9 cellular contexts compared by ENCODE assay signal in the genomic region with DNA sequence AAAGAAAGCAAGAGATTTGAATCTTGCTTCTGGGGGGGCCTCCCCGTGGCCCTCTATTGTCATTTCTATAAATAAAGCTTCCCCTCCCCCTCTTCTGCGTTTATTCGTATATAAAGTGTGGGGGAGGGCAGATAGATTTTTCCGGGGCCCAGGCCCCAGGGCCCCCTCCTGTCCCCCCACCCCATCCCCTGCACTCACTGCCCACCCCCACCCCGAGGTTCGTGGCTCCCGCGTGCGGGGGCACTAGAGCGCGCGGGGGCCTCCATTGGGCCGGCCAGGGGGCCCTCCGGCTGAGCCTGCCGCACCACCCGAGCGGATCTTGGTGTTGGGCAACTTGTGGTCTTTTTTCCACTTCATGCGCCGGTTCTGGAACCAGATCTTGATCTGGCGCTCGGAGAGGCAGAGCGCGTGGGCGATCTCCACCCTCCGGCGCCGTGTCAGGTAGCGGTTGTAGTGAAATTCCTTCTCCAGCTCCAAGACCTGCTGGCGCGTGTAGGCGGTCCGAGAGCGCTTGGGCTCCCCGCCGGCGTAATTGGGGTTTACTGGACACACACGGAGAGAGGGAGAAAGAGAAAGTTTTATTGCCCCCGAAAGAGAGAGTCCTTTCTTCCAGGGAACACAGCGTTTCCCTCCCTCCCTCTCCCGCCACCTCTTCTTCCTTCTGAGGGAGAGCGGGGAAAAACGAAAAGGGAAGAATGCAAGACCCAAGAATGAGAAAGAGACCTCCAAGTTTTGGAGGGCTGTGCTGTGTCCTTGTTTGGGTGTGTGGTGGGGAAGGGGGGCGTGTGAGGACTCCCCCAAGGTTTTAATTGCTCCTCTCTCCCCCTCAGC. TPM values are rescaled to one million over a fixed set of nuclear protein-coding genes. Genes with fewer than 3 reads are reported as not detected.
DNase-seq lines count a peak whose midpoint lies in the region; ATAC-seq, FAIRE-seq and TF ChIP-seq lines count a peak whose summit lies in the region.
"Had no signal": no experiment of that assay in that cellular context is flagged by ENCODE, and none has a peak within 500 bp of the region (broad histone marks: within the 10 kb centered on the region; RNA-seq: fewer than 3 reads in every experiment).

No MANE protein-coding gene starts in this region.

- TF ChIP-seq POLR2A in heart left ventricle (IDR thresholded peaks at IDR 0.05), result no peak

- H3K4me1 ChIP-seq in heart left ventricle (peaks cover 0 to 28% (median under 1%) of the 10 kb centered on the region in 12 donors), lung (ENCODE audit: control insufficient read depth in 2 of 2, insufficient read depth in 2 of 2, low read length in 2 of 2) (no peaks in the 10 kb centered on the region)

- no peaks in the 10 kb centered on the region for H3K36me3 ChIP-seq in heart left ventricle
- H3K36me3 ChIP-seq in lung (ENCODE audit: control insufficient read depth in 2 of 2, insufficient read depth in 2 of 2, low read length in 2 of 2), result no peaks in the 10 kb centered on the region

- H3K27ac ChIP-seq in heart left ventricle (peak overlapping the region in 5 of 12 donors; percentile 20 to 97 (median 53)), lung (ENCODE audit: low read depth in 1 of 2, low read length in 1 of 2) (peak overlapping the region in 1 of 2 donors; percentile 71)

- DNase-seq in heart left ventricle (no peak), Right ventricle myocardium inferior (ENCODE audit: missing footprints) (no peak), amniotic epithelial cell (ENCODE audit: low read depth) (peak; percentile 96), lung (ENCODE audit: low spot score) (no peak), urothelium cell line (ENCODE audit: low spot score) (peak; percentile 52), DMS53 treated with DMSO at 0.1 percent for 48 hours (lab: John Stamatoyannopoulos, UW; ENCODE audit: unreplicated experiment) (no peak), NCI-H446 (lab: John Stamatoyannopoulos, UW) (no peak)
- DNase-seq: DND-41 had no signal

- ATAC-seq in heart left ventricle (no peak), Right ventricle myocardium inferior (no peak), lung (ENCODE audit: insufficient read depth, low FRiP score) (no peak), HG03095 (IDR thresholded peaks at IDR 0.05; ENCODE audit: unreplicated experiment) (no peak)

- 10 to 40% (median 21%) methylated on average over 28 to 42 of the region's 43 CpGs for WGBS in heart left ventricle, 4 donors
- 7 to 11% methylated on average over 41 to 43 of the region's 43 CpGs for WGBS in lung, 2 donors

- TF ChIP-seq CTCF in heart left ventricle (IDR thresholded peaks at IDR 0.05) (no peak), lung (IDR thresholded peaks at IDR 0.05; ENCODE audit: control extremely low read depth, extremely low read depth) (no peak)

- H3K27me3 ChIP-seq in heart left ventricle (peaks cover 52 to 100% (median 94%) of the 10 kb centered on the region in 9 donors), lung (ENCODE audit: control insufficient read depth, insufficient read depth) (peaks cover 4% of the 10 kb centered on the region)

- H3K9me3 ChIP-seq in heart left ventricle (no peaks in the 10 kb centered on the region), lung (ENCODE audit: control insufficient read depth in 2 of 2, insufficient read depth in 1 of 2, low read length in 1 of 2) (no peaks in the 10 kb centered on the region)

- no peak for FAIRE-seq in urothelium cell line (lab: Jason Lieb, UNC)

- intact Hi-C loops in heart left ventricle (cut with DNase I), result loop anchor here in 3 of 10 donors (5.0 kb wide), 1 partner anchor 34 kb away; no protein-coding TSS in a partner anchor
- intact Hi-C loops in Right ventricle myocardium inferior (cut with DNase I), result no loop called here

- H3K4me3 ChIP-seq in heart left ventricle (peak overlapping the region in 11 of 12 donors; percentile 11 to 61 (median 52)), lung (peak overlapping the region; percentile 12)

RNA-seq across cellular contexts. Expression of a gene that starts 1.5 kb away (rescaled TPM):
- total RNA-seq in heart left ventricle (1 to 10 TPM in 2 of 9 donors, under 1 TPM in 6, not detected in 1; 0.27 to 2.8 (median 0.66) TPM), Right ventricle myocardium inferior (0.38 TPM), lung (1 to 10 TPM; 3.5 to 6.7 TPM)
- polyA plus RNA-seq in heart left ventricle (under 1 TPM; 0.29 to 0.30 TPM), lung (1 to 10 TPM; 1.4 to 1.7 TPM)

RNA-seq across cellular contexts. Expression of a gene that starts 13.3 kb away (rescaled TPM):
- 1 to 10 TPM in 7 of 9 donors, under 1 TPM in 2; 0.11 to 5.5 (median 2.0) TPM for total RNA-seq in heart left ventricle
- polyA plus RNA-seq in heart left ventricle, result 1 to 10 TPM in 1 of 2 donors, under 1 TPM in 1; 0.61 to 2.0 TPM
- total RNA-seq in Right ventricle myocardium inferior, result 1.2 TPM
- 10 to 100 TPM in 1 of 2 donors, 1 to 10 TPM in 1; 8.6 to 21.1 TPM for total RNA-seq in lung
- 1 to 10 TPM; 1.9 to 4.9 TPM for polyA plus RNA-seq in lung

RNA-seq across cellular contexts. Expression of a gene that starts 16.9 kb away (rescaled TPM):
- total RNA-seq in heart left ventricle, result 1 to 10 TPM in 1 of 9 donors, under 1 TPM in 2, not detected in 6; 0.17 to 1.0 (median 0.35) TPM
- polyA plus RNA-seq in heart left ventricle, result under 1 TPM; 0.04 to 0.08 TPM
- total RNA-seq in Right ventricle myocardium inferior, result not detected
- 1 to 10 TPM; 2.6 to 2.9 TPM for total RNA-seq in lung
- 1 to 10 TPM; 1.8 TPM for polyA plus RNA-seq in lung

RNA-seq across cellular contexts. Expression of a gene that starts 28.1 kb away (rescaled TPM):
- total RNA-seq in heart left ventricle, result 1 to 10 TPM in 2 of 9 donors, under 1 TPM in 6, not detected in 1; 0.30 to 2.0 (median 0.62) TPM
- under 1 TPM; 0.38 to 0.57 TPM for polyA plus RNA-seq in heart left ventricle
- 0.57 TPM for total RNA-seq in Right ventricle myocardium inferior
- 1 to 10 TPM; 6.1 to 7.5 TPM for total RNA-seq in lung
- 1 to 10 TPM; 5.3 to 5.4 TPM for polyA plus RNA-seq in lung

RNA-seq across cellular contexts. Expression of a gene that starts 31.8 kb away (rescaled TPM):
- total RNA-seq in heart left ventricle, result 1 to 10 TPM in 8 of 9 donors, under 1 TPM in 1; 0.81 to 6.9 (median 3.2) TPM
- 1 to 10 TPM; 2.0 to 3.0 TPM for polyA plus RNA-seq in heart left ventricle
- total RNA-seq in Right ventricle myocardium inferior, result 2.5 TPM
- total RNA-seq in lung, result 10 to 100 TPM in 1 of 2 donors, 1 to 10 TPM in 1; 6.7 to 13.9 TPM
- polyA plus RNA-seq in lung, result 1 to 10 TPM; 4.1 to 7.8 TPM

Comparison
In these comparisons a context has a peak if more than half of its experiments do, and no peak if none do; other contexts are left out.
1. DNase-seq: peak in amniotic epithelial cell (single experiment) and urothelium cell line (single experiment); none in heart left ventricle (0 of 5), Right ventricle myocardium inferior (single experiment), lung (single experiment), DMS53 treated with DMSO at 0.1 percent for 48 hours (single experiment) and NCI-H446 (0 of 2).